In genomic region chr1:166840309-166841302, GRCh38 we compare ENCODE assay signal across 8 cellular contexts. TPM values are rescaled to one million over a fixed set of nuclear protein-coding genes. Genes with fewer than 3 reads are reported as not detected.
A peak's percentile ranks its signal among the peaks of the same experiment; 100 is the strongest.
DNase-seq lines count a peak whose midpoint lies in the region; ATAC-seq and TF ChIP-seq lines count a peak whose summit lies in the region.

No MANE protein-coding gene starts in this region.

- H3K27ac ChIP-seq in SK-N-SH (ENCODE audit: low read depth in 2 of 2, low read length in 1 of 2) (peak overlapping the region; percentile 12 to 91; a peak in 3 of 4 replicates), heart right ventricle (peak overlapping the region; percentile 79 to 95 (median 86)), rectal smooth muscle tissue (ENCODE audit: low read depth, low read length) (peak overlapping the region; percentile 40)

- no peaks in the 10 kb centered on the region for H3K27me3 ChIP-seq in SK-N-SH (ENCODE audit: insufficient read depth)
- H3K27me3 ChIP-seq in heart right ventricle: no peaks in the 10 kb centered on the region
- H3K27me3 ChIP-seq in rectal smooth muscle tissue (ENCODE audit: control insufficient read depth, insufficient read depth, low read length): no peaks in the 10 kb centered on the region

- CTCF ChIA-PET in SK-N-SH (lab: Yijun Ruan, JAX): interaction anchor here (1.3 to 1.5 kb wide), 3 partner anchors 14 to 15 kb away, joined by 3 read pairs; no protein-coding TSS in a partner anchor
- CTCF ChIA-PET in activated CD4-positive, alpha-beta memory T cell treated with anti-CD3 and anti-CD28 coated beads, Interleukin-2, amount 10 ng/mL, durations not matched to agents 7 days and 5 days (lab: Charles Lee): interaction anchor here (2.4 kb wide), 1 partner anchor 35 kb away, joined by 9 read pairs; the partner anchor contains the start of gene TADA1

- peak overlapping the region; percentile 72 for H2AFZ ChIP-seq in SK-N-SH (ENCODE audit: low read depth)

- TF ChIP-seq EP300 in SK-N-SH (IDR thresholded peaks at IDR 0.05; ENCODE audit: borderline replicate concordance in 1 of 2, low read depth in 1 of 2, low read length in 1 of 2): no peak

- peak overlapping the region; percentile 83 for H3K4me2 ChIP-seq in SK-N-SH

- H3K9ac ChIP-seq in SK-N-SH: peak overlapping the region; percentile 73
- peak overlapping the region; percentile 8 for H3K9ac ChIP-seq in rectal smooth muscle tissue (ENCODE audit: low read length)

- POLR2A ChIA-PET in SK-N-SH (lab: Yijun Ruan, JAX): interaction anchor here (1.5 kb wide), 1 partner anchor 14 kb away, joined by 4 read pairs; no protein-coding TSS in a partner anchor
- POLR2A ChIA-PET in activated CD4-positive, alpha-beta memory T cell treated with anti-CD3 and anti-CD28 coated beads, Interleukin-2, amount 10 ng/mL, durations not matched to agents 7 days and 5 days (lab: Charles Lee): interaction anchor here (0.7 to 3.9 kb wide), 10 partner anchors 8 to 1097 kb away, joined by 3 to 30 read pairs (median 6); partner anchors contain the start of genes MPC2, POU2F1, TADA1 and TMCO1

- H3K9me3 Mint-ChIP-seq in activated CD4-positive, alpha-beta memory T cell treated with anti-CD3 and anti-CD28 coated beads, Interleukin-2, amount 10 ng/mL, durations not matched to agents 7 days and 5 days: no peaks in the 10 kb centered on the region

- TF ChIP-seq CTCF in SK-N-SH (IDR thresholded peaks at IDR 0.05): no peak
- TF ChIP-seq CTCF in heart right ventricle (IDR thresholded peaks at IDR 0.05): peak in 1 of 9 donors; percentile 1

- peaks cover 2% of the 10 kb centered on the region for H3K27me3 Mint-ChIP-seq in activated CD4-positive, alpha-beta memory T cell treated with anti-CD3 and anti-CD28 coated beads, Interleukin-2, amount 10 ng/mL, durations not matched to agents 7 days and 5 days

- H3K4me1 ChIP-seq in SK-N-SH (ENCODE audit: control insufficient read depth in 1 of 2, insufficient read depth in 2 of 2, low read depth in 1 of 2, low read length in 1 of 2) (peaks cover 15 to 23% of the 10 kb centered on the region in 2 experiments; a peak in 3 of 4 replicates), heart right ventricle (peaks cover 20 to 68% (median 66%) of the 10 kb centered on the region in 9 donors), rectal smooth muscle tissue (ENCODE audit: control insufficient read depth, insufficient read depth, low read length) (peaks cover 29% of the 10 kb centered on the region)

- H3K36me3 Mint-ChIP-seq in activated CD4-positive, alpha-beta memory T cell treated with anti-CD3 and anti-CD28 coated beads, Interleukin-2, amount 10 ng/mL, durations not matched to agents 7 days and 5 days (ENCODE audit: low read depth): peaks cover 43% of the 10 kb centered on the region

- H3K9me2 ChIP-seq in SK-N-SH: no peaks in the 10 kb centered on the region

- H3K4me1 Mint-ChIP-seq in activated CD4-positive, alpha-beta memory T cell treated with anti-CD3 and anti-CD28 coated beads, Interleukin-2, amount 10 ng/mL, durations not matched to agents 7 days and 5 days: peaks cover 48% of the 10 kb centered on the region

- peaks cover 47% of the 10 kb centered on the region for H3K79me2 ChIP-seq in SK-N-SH (ENCODE audit: insufficient read depth)

- no peaks in the 10 kb centered on the region for H3K9me3 ChIP-seq in SK-N-SH
- no peaks in the 10 kb centered on the region for H3K9me3 ChIP-seq in heart right ventricle

- ATAC-seq in SK-N-SH treated with all-trans-retinoic acid at 6 μM for 48 hours (no peak), heart right ventricle (peak in 5 of 8 donors; percentile 8 to 38 (median 15)), GM18861 (IDR thresholded peaks at IDR 0.05; ENCODE audit: unreplicated experiment) (no peak)

- H3K4me3 ChIP-seq in SK-N-SH (ENCODE audit: low read depth in 2 of 2, low read length in 1 of 2): peak overlapping the region; percentile 71 to 78
- H3K4me3 ChIP-seq in heart right ventricle: peak overlapping the region; percentile 44 to 84 (median 71)
- peak overlapping the region; percentile 73 for H3K4me3 ChIP-seq in rectal smooth muscle tissue (ENCODE audit: low read length)

- DNase-seq in SK-N-SH (peak; percentile 20), heart right ventricle (peak in 1 of 2 donors; percentile 23), KG1 (lab: John Stamatoyannopoulos, UW) (no peak), NCI-H510A (lab: John Stamatoyannopoulos, UW) (no peak)
- DNase-seq in activated CD4-positive, alpha-beta memory T cell treated with anti-CD3 and anti-CD28 coated beads, Interleukin-2, amount 10 ng/mL, durations not matched to agents 7 days and 5 days: no peak

- intact Hi-C loops in heart right ventricle (cut with DNase I): loop anchor here in 3 of 10 donors (2.0 to 5.0 kb wide), 2 partner anchors 36 to 37 kb away; partner anchors contain the start of gene TADA1 (in 3 of the 3)

- TF ChIP-seq RAD21 in SK-N-SH (IDR thresholded peaks at IDR 0.05; ENCODE audit: low read length): no peak

- peak overlapping the region; percentile 82 for H3K4me3 Mint-ChIP-seq in activated CD4-positive, alpha-beta memory T cell treated with anti-CD3 and anti-CD28 coated beads, Interleukin-2, amount 10 ng/mL, durations not matched to agents 7 days and 5 days

- H3K27ac Mint-ChIP-seq in activated CD4-positive, alpha-beta memory T cell treated with anti-CD3 and anti-CD28 coated beads, Interleukin-2, amount 10 ng/mL, durations not matched to agents 7 days and 5 days: peak overlapping the region; percentile 73

- WGBS in SK-N-SH (ENCODE audit: low lambda C conversion rate): 67% methylated on average over 16 of the region's 16 CpGs
- 30 to 33% methylated on average over 16 of the region's 16 CpGs for WGBS in heart right ventricle, 2 donors

- H3K36me3 ChIP-seq in SK-N-SH (replicated peaks in 1 of 2; ENCODE audit: control insufficient read depth in 1 of 2, insufficient read depth in 2 of 2, low read length in 1 of 2) (peaks cover 30 to 48% of the 10 kb centered on the region in 2 experiments), heart right ventricle (peaks cover 0 to 48% (median 26%) of the 10 kb centered on the region in 9 donors), rectal smooth muscle tissue (ENCODE audit: control insufficient read depth, insufficient read depth, low read length) (peaks cover 10% of the 10 kb centered on the region)

- H3F3A ChIP-seq in SK-N-SH (replicated peaks; ENCODE audit: insufficient read depth): no peaks in the 10 kb centered on the region

- 0 out of 2 replicates have a peak, but pooled peaks cover 4% of the 10 kb centered on the region for H4K20me1 ChIP-seq in SK-N-SH (ENCODE audit: insufficient read depth)

TF ChIP-seq in SK-N-SH, 30 proteins besides CTCF, POLR2A, EP300 and RAD21:
- TF ChIP-seq NRF1 (IDR thresholded peaks at IDR 0.05; ENCODE audit: low read depth, low read length) (no peak), CHD2 (IDR thresholded peaks at IDR 0.05; ENCODE audit: low read length, partially characterized antibody) (no peak), GABPA (IDR thresholded peaks at IDR 0.05; ENCODE audit: low read depth) (no peak), IRF3 (IDR thresholded peaks at IDR 0.05; ENCODE audit: low read depth, low read length) (no peak), EZH2phosphoT487 (IDR thresholded peaks at IDR 0.05; ENCODE audit: borderline replicate concordance, low read depth) (no peak), FOSL2 (IDR thresholded peaks at IDR 0.05; ENCODE audit: borderline replicate concordance, low read depth) (no peak), MXI1 (IDR thresholded peaks at IDR 0.05; ENCODE audit: low read depth, low read length) (0 out of 2 replicates have a peak, but pooled peaks have one; percentile 14)

TF ChIP-seq in SK-N-SH treated with all-trans-retinoic acid at 6 μM for 48 hours, 23 proteins besides CTCF, POLR2A, EP300 and RAD21:
- TF ChIP-seq GLIS3 (CRISPR knock-in tag; IDR thresholded peaks at IDR 0.05): no peak
- no peak for TF ChIP-seq ZNF70 (CRISPR knock-in tag; IDR thresholded peaks at IDR 0.05)
- TF ChIP-seq TCF4 (CRISPR knock-in tag; IDR thresholded peaks at IDR 0.05; ENCODE audit: borderline replicate concordance): no peak
- TF ChIP-seq ZNF8 (CRISPR knock-in tag; IDR thresholded peaks at IDR 0.05): no peak
- no peak for TF ChIP-seq ZFP30 (CRISPR knock-in tag; IDR thresholded peaks at IDR 0.05)
- no peak for TF ChIP-seq PPARA (CRISPR knock-in tag; IDR thresholded peaks at IDR 0.05; ENCODE audit: borderline replicate concordance)
- no peak for TF ChIP-seq CSRNP3 (CRISPR knock-in tag; IDR thresholded peaks at IDR 0.05)

RNA-seq across cellular contexts. Expression of gene POGK, which starts 1.3 kb away (rescaled TPM):
- polyA plus RNA-seq in SK-N-SH (2012; rRNA removed): 13.9 and 15.0 TPM in 2 replicates
- polyA plus RNA-seq in SK-N-SH (2012; cell fraction: cytosol; rRNA removed): 15.2 and 16.4 TPM in 2 replicates
- 16.7 and 21.0 TPM in 2 replicates for polyA plus RNA-seq in SK-N-SH (2012; cell fraction: nucleus; rRNA removed)
- total RNA-seq in activated CD4-positive, alpha-beta memory T cell treated with anti-CD3 and anti-CD28 coated beads, Interleukin-2, amount 10 ng/mL, durations not matched to agents 7 days and 5 days: 10 to 100 TPM; 34.4 to 36.5 TPM
- total RNA-seq in heart right ventricle: 10 to 100 TPM; 10.2 to 19.2 (median 13.7) TPM
- 1 to 10 TPM; 5.6 to 7.9 TPM for polyA plus RNA-seq in heart right ventricle

RNA-seq across cellular contexts. Expression of gene TADA1, which starts 35.5 kb away (rescaled TPM):
- polyA plus RNA-seq in SK-N-SH (2012; rRNA removed): 9.3 and 13.6 TPM in 2 replicates
- polyA plus RNA-seq in SK-N-SH (2012; cell fraction: cytosol; rRNA removed): 12.5 and 12.7 TPM in 2 replicates
- 12.3 and 16.7 TPM in 2 replicates for polyA plus RNA-seq in SK-N-SH (2012; cell fraction: nucleus; rRNA removed)
- total RNA-seq in activated CD4-positive, alpha-beta memory T cell treated with anti-CD3 and anti-CD28 coated beads, Interleukin-2, amount 10 ng/mL, durations not matched to agents 7 days and 5 days: 10 to 100 TPM; 17.0 to 17.9 TPM
- 10 to 100 TPM in 3 of 10 donors, 1 to 10 TPM in 7; 7.5 to 12.8 (median 9.2) TPM for total RNA-seq in heart right ventricle
- 1 to 10 TPM; 6.0 to 7.7 TPM for polyA plus RNA-seq in heart right ventricle

Comparison
In these comparisons a context has a peak if more than half of its experiments do, and no peak if none do; other contexts are left out.
1. ATAC-seq: peak in heart right ventricle (5 of 8); none in SK-N-SH treated with all-trans-retinoic acid at 6 μM for 48 hours (single experiment) and GM18861 (single experiment).
2. Peak in every context shown above with its lines, with median percentiles within 50 percentile points of each other: H3K27ac ChIP-seq and H3K4me3 ChIP-seq.